Comparison of ENCODE assay signal across 8 cellular contexts in genomic region chr7:141072548-141073172, GRCh38. TPM values are rescaled to one million over a fixed set of nuclear protein-coding genes. Genes with fewer than 3 reads are reported as not detected.
DNase-seq lines count a peak whose midpoint lies in the region; ATAC-seq, FAIRE-seq and TF ChIP-seq lines count a peak whose summit lies in the region.

No MANE protein-coding gene starts in this region.

- H3K36me3 Mint-ChIP-seq in activated CD4-positive, alpha-beta T cell treated with anti-CD3 and anti-CD28 coated beads, Interleukin-2, amount 10 ng/mL, durations not matched to agents 7 days and 5 days (ENCODE audit: low read depth), result no peaks in the 10 kb centered on the region
- H3K36me3 Mint-ChIP-seq in mesothelial cell of epicardium, result no peaks in the 10 kb centered on the region

- H3K4me1 Mint-ChIP-seq in activated CD4-positive, alpha-beta T cell treated with anti-CD3 and anti-CD28 coated beads, Interleukin-2, amount 10 ng/mL, durations not matched to agents 7 days and 5 days, result peaks cover 25% of the 10 kb centered on the region
- H3K4me1 Mint-ChIP-seq in mesothelial cell of epicardium, result peaks cover 17% of the 10 kb centered on the region

- H3K9ac ChIP-seq in endothelial cell of umbilical vein (replicated peaks; ENCODE audit: extremely low read depth, insufficient read depth, low read length) (no peak overlapping the region), subcutaneous abdominal adipose tissue (ENCODE audit: low read length in 5 of 5) (no peak overlapping the region)

- dilution Hi-C loops in endothelial cell of umbilical vein (cut with MboI; ENCODE audit: extremely low pct_ligation_motif_present, low sequenced_read_pairs), result no loop called here

- peak overlapping the region; percentile 43 for H3K27ac Mint-ChIP-seq in activated CD4-positive, alpha-beta T cell treated with anti-CD3 and anti-CD28 coated beads, Interleukin-2, amount 10 ng/mL, durations not matched to agents 7 days and 5 days
- no peak overlapping the region for H3K27ac Mint-ChIP-seq in mesothelial cell of epicardium

- no peak for ATAC-seq in HG02623 (IDR thresholded peaks at IDR 0.05; ENCODE audit: unreplicated experiment)
- no peak for ATAC-seq in HG03095 (IDR thresholded peaks at IDR 0.05; ENCODE audit: unreplicated experiment)

- POLR2A ChIA-PET in activated CD4-positive, alpha-beta T cell treated with anti-CD3 and anti-CD28 coated beads, Interleukin-2, amount 10 ng/mL, durations not matched to agents 7 days and 5 days (lab: Charles Lee), result no interaction called here
- POLR2A ChIA-PET in endothelial cell of umbilical vein (lab: Charles Lee), result no interaction called here

- H3K9me3 Mint-ChIP-seq in activated CD4-positive, alpha-beta T cell treated with anti-CD3 and anti-CD28 coated beads, Interleukin-2, amount 10 ng/mL, durations not matched to agents 7 days and 5 days, result no peaks in the 10 kb centered on the region
- H3K9me3 Mint-ChIP-seq in mesothelial cell of epicardium, result no peaks in the 10 kb centered on the region

- TF ChIP-seq POLR2A in endothelial cell of umbilical vein (IDR thresholded peaks at IDR 0.05; ENCODE audit: low read depth, low read length), result no peak

- no peaks in the 10 kb centered on the region for H3K9me1 ChIP-seq in endothelial cell of umbilical vein (replicated peaks; ENCODE audit: control insufficient read depth, extremely low read depth, insufficient read depth, low read length)

- H3K79me2 ChIP-seq in endothelial cell of umbilical vein (ENCODE audit: control insufficient read depth, insufficient read depth, low read length), result no peaks in the 10 kb centered on the region

- H2AFZ ChIP-seq in endothelial cell of umbilical vein (ENCODE audit: low read depth, low read length), result no peak overlapping the region

- H3K27me3 ChIP-seq in endothelial cell of umbilical vein (ENCODE audit: control insufficient read depth in 2 of 2, insufficient read depth in 2 of 2, low read length in 2 of 2) (peaks cover 39 to 57% of the 10 kb centered on the region in 2 experiments), subcutaneous abdominal adipose tissue (ENCODE audit: control insufficient read depth in 5 of 5, insufficient read depth in 4 of 5, low read length in 5 of 5) (peaks cover 0 to 55% (median 47%) of the 10 kb centered on the region in 5 donors)

- no peak overlapping the region for H3K4me3 ChIP-seq in endothelial cell of umbilical vein (replicated peaks in 1 of 3; ENCODE audit: insufficient read depth in 1 of 3, low read depth in 1 of 3, low read length in 3 of 3)
- H3K4me3 ChIP-seq in subcutaneous abdominal adipose tissue (ENCODE audit: low read depth in 1 of 5, low read length in 5 of 5), result peak overlapping the region; percentile 56 to 78 (median 66)

- H3K9me3 ChIP-seq in endothelial cell of umbilical vein (replicated peaks; ENCODE audit: control insufficient read depth, insufficient read depth, low read length) (no peaks in the 10 kb centered on the region), subcutaneous abdominal adipose tissue (ENCODE audit: control insufficient read depth in 5 of 5, low read length in 5 of 5) (no peaks in the 10 kb centered on the region)

- H3K4me1 ChIP-seq in endothelial cell of umbilical vein (ENCODE audit: control insufficient read depth, extremely low read depth, insufficient read depth, low read length) (peaks cover 10% of the 10 kb centered on the region), subcutaneous abdominal adipose tissue (ENCODE audit: control insufficient read depth in 5 of 5, insufficient read depth in 5 of 5, low read length in 5 of 5) (peaks cover 0 to 39% (median 39%) of the 10 kb centered on the region in 5 donors)

- H3K36me3 ChIP-seq in endothelial cell of umbilical vein (ENCODE audit: control insufficient read depth in 2 of 2, extremely low read depth in 1 of 2, insufficient read depth in 2 of 2, low read length in 2 of 2) (no peaks in the 10 kb centered on the region), subcutaneous abdominal adipose tissue (ENCODE audit: control insufficient read depth in 5 of 5, insufficient read depth in 5 of 5, low read length in 5 of 5) (no peaks in the 10 kb centered on the region)

- H3K4me3 Mint-ChIP-seq in activated CD4-positive, alpha-beta T cell treated with anti-CD3 and anti-CD28 coated beads, Interleukin-2, amount 10 ng/mL, durations not matched to agents 7 days and 5 days, result peak overlapping the region; percentile 64
- H3K4me3 Mint-ChIP-seq in mesothelial cell of epicardium, result peak overlapping the region; percentile 65

- no peak overlapping the region for H3K27ac ChIP-seq in endothelial cell of umbilical vein (ENCODE audit: insufficient read depth, low read depth, low read length)
- H3K27ac ChIP-seq in subcutaneous abdominal adipose tissue (ENCODE audit: low read depth, low read length), result no peak overlapping the region

- CTCF ChIA-PET in activated CD4-positive, alpha-beta T cell treated with anti-CD3 and anti-CD28 coated beads, Interleukin-2, amount 10 ng/mL, durations not matched to agents 7 days and 5 days (lab: Charles Lee), result interaction anchor here (1.0 to 1.1 kb wide), 2 partner anchors 11 to 58 kb away, joined by 3 to 4 read pairs; partner anchors contain the start of gene MRPS33
- CTCF ChIA-PET in endothelial cell of umbilical vein (lab: Charles Lee), result interaction anchor here (0.9 to 1.9 kb wide), 3 partner anchors 461 to 582 kb away, joined by 3 to 8 read pairs (median 3); no protein-coding TSS in a partner anchor

- no peaks in the 10 kb centered on the region for H4K20me1 ChIP-seq in endothelial cell of umbilical vein (replicated peaks; ENCODE audit: control insufficient read depth, extremely low read depth, insufficient read depth, low read length)

- no TSS peak for BruUV-seq in endothelial cell of umbilical vein (replicated peaks; lab: Mats Ljungman, UMichigan)

- DNase-seq in DMS153 (lab: John Stamatoyannopoulos, UW) (peak; percentile 76), M059J (ENCODE audit: low read depth) (peak; percentile 87), endothelial cell of umbilical vein (ENCODE audit: low read depth, low spot score) (no peak), mesothelial cell of epicardium (ENCODE audit: low spot score in 2 of 2, unreplicated experiment in 2 of 2) (peak; percentile 21 to 44)
- peak; percentile 34 for DNase-seq in activated CD4-positive, alpha-beta T cell treated with anti-CD3 and anti-CD28 coated beads, Interleukin-2, amount 10 ng/mL, durations not matched to agents 7 days and 5 days

- H3K27me3 Mint-ChIP-seq in activated CD4-positive, alpha-beta T cell treated with anti-CD3 and anti-CD28 coated beads, Interleukin-2, amount 10 ng/mL, durations not matched to agents 7 days and 5 days, result peaks cover 57% of the 10 kb centered on the region
- H3K27me3 Mint-ChIP-seq in mesothelial cell of epicardium (ENCODE audit: low read depth), result peaks cover 60% of the 10 kb centered on the region

- peak overlapping the region; percentile 31 for H3K4me2 ChIP-seq in endothelial cell of umbilical vein (ENCODE audit: insufficient read depth, low read length)

- intact Hi-C loops in endothelial cell of umbilical vein (cut with micrococcal nuclease), result loop anchor here (2.0 to 5.0 kb wide), 2 partner anchors 460 to 580 kb away; no protein-coding TSS in a partner anchor

- no peak for FAIRE-seq in endothelial cell of umbilical vein (lab: Jason Lieb, UNC)

- TF ChIP-seq CTCF in endothelial cell of umbilical vein (IDR thresholded peaks at IDR 0.05; ENCODE audit: extremely low read depth in 1 of 2, insufficient read depth in 1 of 2, low read depth in 1 of 2, low read length in 2 of 2) (no peak), mesothelial cell of epicardium (IDR thresholded peaks at IDR 0.05; ENCODE audit: unreplicated experiment) (no peak)

TF ChIP-seq in endothelial cell of umbilical vein, 7 proteins besides CTCF, POLR2A, EP300 and RAD21:
- TF ChIP-seq MAX (IDR thresholded peaks at IDR 0.05; ENCODE audit: insufficient read depth, insufficient read length), result no peak
- no peak for TF ChIP-seq FOS (IDR thresholded peaks at IDR 0.05; ENCODE audit: borderline replicate concordance, insufficient read depth, low read length)
- TF ChIP-seq GATA2 (IDR thresholded peaks at IDR 0.05; ENCODE audit: insufficient read depth, insufficient read length, low read depth, low read length), result no peak
- TF ChIP-seq POLR2AphosphoS5 (IDR thresholded peaks at IDR 0.05; ENCODE audit: insufficient read depth, low read depth, low read length), result no peak
- TF ChIP-seq MYC (IDR thresholded peaks at IDR 0.05; ENCODE audit: low read depth, low read length), result no peak

RNA-seq across cellular contexts. Expression of gene TMEM178B, which starts 1.2 kb away (rescaled TPM):
- 0.71 and 1.6 TPM in 2 replicates for total RNA-seq in M059J (2014; rRNA removed; shearing (Covaris generic))
- total RNA-seq in activated CD4-positive, alpha-beta T cell treated with anti-CD3 and anti-CD28 coated beads, Interleukin-2, amount 10 ng/mL, durations not matched to agents 7 days and 5 days, result under 1 TPM; 0.22 to 0.25 TPM
- total RNA-seq in endothelial cell of umbilical vein, result not detected in 2 replicates
- not detected in 2 replicates for polyA plus RNA-seq in endothelial cell of umbilical vein
- polyA plus RNA-seq in endothelial cell of umbilical vein (2011; cell fraction: cytosol; rRNA removed), result under 0.01 TPM in 1 of 2 replicates, not detected in the other
- polyA plus RNA-seq in endothelial cell of umbilical vein (2011; cell fraction: nucleus; rRNA removed), result 0.01 and 0.20 TPM in 2 replicates
- 0.01 TPM in 1 of 2 replicates, not detected in the other for polyA plus RNA-seq in endothelial cell of umbilical vein (2012)
- 0.05 and 0.06 TPM in 2 replicates for polyA minus RNA-seq in endothelial cell of umbilical vein
- not detected for polyA minus RNA-seq in endothelial cell of umbilical vein (2011; cell fraction: cytosol; rRNA and poly(A)+ RNA removed)
- not detected in 2 replicates for polyA minus RNA-seq in endothelial cell of umbilical vein (2011; cell fraction: nucleus; rRNA and poly(A)+ RNA removed)
- 0.11 to 0.31 TPM (median 0.16 TPM) in 3 replicates for total RNA-seq in mesothelial cell of epicardium

RNA-seq across cellular contexts. Expression of gene MRPS33, which starts 57.9 kb away (rescaled TPM):
- total RNA-seq in M059J (2014; rRNA removed; shearing (Covaris generic)), result 12.1 and 53.0 TPM in 2 replicates
- 10 to 100 TPM; 69.1 to 72.6 TPM for total RNA-seq in activated CD4-positive, alpha-beta T cell treated with anti-CD3 and anti-CD28 coated beads, Interleukin-2, amount 10 ng/mL, durations not matched to agents 7 days and 5 days
- total RNA-seq in endothelial cell of umbilical vein (34.1 and 37.4 TPM in 2 replicates), mesothelial cell of epicardium (41.5 to 42.2 TPM (median 41.6 TPM) in 3 replicates)
- 10.9 and 13.5 TPM in 2 replicates for polyA plus RNA-seq in endothelial cell of umbilical vein
- polyA plus RNA-seq in endothelial cell of umbilical vein (2011; cell fraction: cytosol; rRNA removed), result 24.9 and 25.2 TPM in 2 replicates
- polyA plus RNA-seq in endothelial cell of umbilical vein (2011; cell fraction: nucleus; rRNA removed), result 7.8 and 9.8 TPM in 2 replicates
- 56.7 and 64.9 TPM in 2 replicates for polyA plus RNA-seq in endothelial cell of umbilical vein (2012)
- polyA minus RNA-seq in endothelial cell of umbilical vein, result 10.7 and 11.4 TPM in 2 replicates
- 9.6 TPM for polyA minus RNA-seq in endothelial cell of umbilical vein (2011; cell fraction: cytosol; rRNA and poly(A)+ RNA removed)
- polyA minus RNA-seq in endothelial cell of umbilical vein (2011; cell fraction: nucleus; rRNA and poly(A)+ RNA removed), result 3.4 and 5.0 TPM in 2 replicates

Comparison
In these comparisons a context has a peak if more than half of its experiments do, and no peak if none do; other contexts are left out.
1. H3K4me3 ChIP-seq: peak in subcutaneous abdominal adipose tissue (5 of 5); none in endothelial cell of umbilical vein (0 of 3).